Comparison of ENCODE assay signal across 15 cellular contexts in the genomic region with DNA sequence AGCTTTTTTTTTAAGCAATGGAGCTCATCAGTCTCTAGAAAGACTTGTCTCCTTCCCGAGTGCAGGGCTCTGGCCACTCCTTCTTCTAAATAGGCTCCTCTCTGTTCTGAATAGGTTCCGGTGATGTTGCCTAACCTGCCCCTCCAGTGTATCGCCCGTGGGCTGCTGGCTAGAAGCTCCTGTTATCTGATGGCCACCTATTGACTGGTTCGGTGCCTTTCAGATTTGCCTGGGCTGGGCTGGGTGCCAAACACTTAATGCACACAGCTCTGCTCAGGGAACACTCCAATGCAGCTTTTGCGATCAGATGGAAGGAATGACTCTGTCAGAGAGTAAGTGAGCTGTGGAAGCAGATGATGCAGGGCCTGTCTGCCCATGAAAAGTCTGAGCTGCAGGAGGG.
DNase-seq lines count a peak whose midpoint lies in the region; ATAC-seq, FAIRE-seq and TF ChIP-seq lines count a peak whose summit lies in the region.
"Had no signal": no experiment of that assay in that cellular context is flagged by ENCODE, and none has a peak within 500 bp of the region (broad histone marks: within the 10 kb centered on the region; RNA-seq: fewer than 3 reads in every experiment).

No MANE protein-coding gene starts in this region.

- no peaks in the 10 kb centered on the region for H4K20me1 ChIP-seq in HepG2 (ENCODE audit: insufficient read depth, low read length)

- H3K4me3 Mint-ChIP-seq in stimulated activated naive CD8-positive, alpha-beta T cell treated with anti-CD3 and anti-CD28 coated beads, Interleukin-15, amount 100 ng/mL, for 72 hours = no peak overlapping the region
- H3K4me3 Mint-ChIP-seq: stimulated activated naive B cell treated with anti-CD40 and anti-IgM and Interleukin-4, amounts not matched to agents 10 μg/mL and 1 μg/mL and 100 μg/mL, for 72 hours; T-helper 1 cell treated with Interleukin-12 subunit alpha and Interleukin-12 subunit beta and Interleukin-4 antibody, amounts not matched to agents 30 μg/mL and 1 μg/mL, for 36 hours had no signal

- H3K4me2 ChIP-seq in HepG2 (ENCODE audit: low read depth, low read length) = no peak overlapping the region

- TF ChIP-seq POLR2A in HepG2 (IDR thresholded peaks at IDR 0.05; ENCODE audit: insufficient read depth in 1 of 2, low read depth in 2 of 2, low read length in 2 of 2) (no peak), right lobe of liver (IDR thresholded peaks at IDR 0.05) (no peak), tibial nerve (IDR thresholded peaks at IDR 0.05) (no peak)

- no peak overlapping the region for H3K27ac Mint-ChIP-seq in stimulated activated naive CD8-positive, alpha-beta T cell treated with anti-CD3 and anti-CD28 coated beads, Interleukin-15, amount 100 ng/mL, for 72 hours
- H3K27ac Mint-ChIP-seq: stimulated activated naive B cell treated with anti-CD40 and anti-IgM and Interleukin-4, amounts not matched to agents 10 μg/mL and 1 μg/mL and 100 μg/mL, for 72 hours; T-helper 1 cell treated with Interleukin-12 subunit alpha and Interleukin-12 subunit beta and Interleukin-4 antibody, amounts not matched to agents 30 μg/mL and 1 μg/mL, for 36 hours had no signal

- H3K4me1 ChIP-seq in HepG2 (ENCODE audit: insufficient read depth, low read length) (no peaks in the 10 kb centered on the region), right lobe of liver (no peaks in the 10 kb centered on the region), tibial nerve (no peaks in the 10 kb centered on the region)

- no peak overlapping the region for H3K9ac ChIP-seq in HepG2 (ENCODE audit: insufficient read depth, low read depth, low read length)

- H3K27ac ChIP-seq in HepG2 (ENCODE audit: extremely low read length, insufficient read depth, low read length) = no peak overlapping the region
- no peak overlapping the region for H3K27ac ChIP-seq in right lobe of liver
- H3K27ac ChIP-seq in tibial nerve = no peak overlapping the region

- ATAC-seq in HepG2 = no peak
- ATAC-seq in right lobe of liver = no peak
- ATAC-seq in stimulated activated naive CD8-positive, alpha-beta T cell treated with anti-CD3 and anti-CD28 coated beads, Interleukin-15, amount 100 ng/mL, for 72 hours = no peak
- ATAC-seq in GM21576 (IDR thresholded peaks at IDR 0.05; ENCODE audit: unreplicated experiment) = no peak
- ATAC-seq: stimulated activated naive B cell treated with anti-CD40 and anti-IgM and Interleukin-4, amounts not matched to agents 10 μg/mL and 1 μg/mL and 100 μg/mL, for 72 hours had no signal

- peaks cover 11% of the 10 kb centered on the region for H3K4me1 Mint-ChIP-seq in stimulated activated naive CD8-positive, alpha-beta T cell treated with anti-CD3 and anti-CD28 coated beads, Interleukin-15, amount 100 ng/mL, for 72 hours
- H3K4me1 Mint-ChIP-seq: stimulated activated naive B cell treated with anti-CD40 and anti-IgM and Interleukin-4, amounts not matched to agents 10 μg/mL and 1 μg/mL and 100 μg/mL, for 72 hours had no signal

- H2AFZ ChIP-seq in HepG2 (ENCODE audit: low read length) = no peak overlapping the region

- DNase-seq in HepG2 (ENCODE audit: low spot score) (peak; percentile 10), right lobe of liver (no peak), NCI-H2029 treated with DMSO at 0.1 percent for 48 hours (lab: John Stamatoyannopoulos, UW) (peak; percentile 37), astrocyte of the hippocampus (ENCODE audit: low read depth, low spot score) (peak; percentile 46), ureter (ENCODE audit: low spot score) (peak; percentile 74), tibial nerve (ENCODE audit: low spot score in 2 of 2) (no peak)
- DNase-seq in stimulated activated naive CD8-positive, alpha-beta T cell treated with anti-CD3 and anti-CD28 coated beads, Interleukin-15, amount 100 ng/mL, for 72 hours = no peak
- DNase-seq: activated effector memory CD4-positive, alpha-beta T cell treated with Interleukin-2 at 50 U/mL for 16 hours; occipital lobe; stimulated activated CD4-positive, alpha-beta T cell treated with anti-CD3 and anti-CD28 coated beads, Interleukin-2, amount 100 ng/mL, for 24 hours; stimulated activated naive B cell treated with anti-CD40 and anti-IgM and Interleukin-4, amounts not matched to agents 10 μg/mL and 1 μg/mL and 100 μg/mL, for 72 hours had no signal

- H3K27me3 ChIP-seq in HepG2 (ENCODE audit: control insufficient read depth in 1 of 2, insufficient read depth in 2 of 2, low read length in 2 of 2) = 0 out of 5 replicates have a peak, but pooled peaks cover 0 to 6% of the 10 kb centered on the region in 2 experiments
- no peaks in the 10 kb centered on the region for H3K27me3 ChIP-seq in right lobe of liver
- H3K27me3 ChIP-seq in tibial nerve = no peaks in the 10 kb centered on the region

- H3K27me3 Mint-ChIP-seq in stimulated activated naive CD8-positive, alpha-beta T cell treated with anti-CD3 and anti-CD28 coated beads, Interleukin-15, amount 100 ng/mL, for 72 hours = no peaks in the 10 kb centered on the region
- H3K27me3 Mint-ChIP-seq: stimulated activated naive B cell treated with anti-CD40 and anti-IgM and Interleukin-4, amounts not matched to agents 10 μg/mL and 1 μg/mL and 100 μg/mL, for 72 hours had no signal

- no peak for TF ChIP-seq RAD21 in HepG2 (CRISPR knock-in tag; IDR thresholded peaks at IDR 0.05)

- TF ChIP-seq CTCF in HepG2 (CRISPR knock-in tag; IDR thresholded peaks at IDR 0.05) (no peak), right lobe of liver (IDR thresholded peaks at IDR 0.05) (no peak), tibial nerve (IDR thresholded peaks at IDR 0.05) (no peak)

- no peak for FAIRE-seq in HepG2 (lab: Jason Lieb, UNC)
- FAIRE-seq: endothelial cell of umbilical vein had no signal

- intact Hi-C loops in HepG2 (cut with micrococcal nuclease; ENCODE audit: unreplicated experiment) = no loop called here
- intact Hi-C loops in right lobe of liver (cut with DNase I) = no loop called here

- H3K9me3 Mint-ChIP-seq in stimulated activated naive CD8-positive, alpha-beta T cell treated with anti-CD3 and anti-CD28 coated beads, Interleukin-15, amount 100 ng/mL, for 72 hours = no peaks in the 10 kb centered on the region
- H3K9me3 Mint-ChIP-seq: stimulated activated naive B cell treated with anti-CD40 and anti-IgM and Interleukin-4, amounts not matched to agents 10 μg/mL and 1 μg/mL and 100 μg/mL, for 72 hours; T-helper 1 cell treated with Interleukin-12 subunit alpha and Interleukin-12 subunit beta and Interleukin-4 antibody, amounts not matched to agents 30 μg/mL and 1 μg/mL, for 36 hours had no signal

- no peaks in the 10 kb centered on the region for H3K79me2 ChIP-seq in HepG2 (ENCODE audit: insufficient read depth, low read length)

- CTCF ChIA-PET in HepG2 (lab: Yijun Ruan, JAX; ENCODE audit: low intra/inter-chr PET ratio, low total read pairs) = no interaction called here

- H3K9me3 ChIP-seq in HepG2 (ENCODE audit: low read length) (no peaks in the 10 kb centered on the region), right lobe of liver (no peaks in the 10 kb centered on the region), tibial nerve (no peaks in the 10 kb centered on the region)

- BruUV-seq in HepG2 (replicated peaks; lab: Mats Ljungman, UMichigan) = no TSS peak

- no peak for TF ChIP-seq EP300 in HepG2 (IDR thresholded peaks at IDR 0.05; ENCODE audit: low read depth in 2 of 2, low read length in 2 of 2)
- TF ChIP-seq EP300 in HepG2 (CRISPR knock-in tag; IDR thresholded peaks at IDR 0.05; ENCODE audit: borderline replicate concordance) = no peak
- TF ChIP-seq EP300 in tibial nerve (IDR thresholded peaks at IDR 0.05) = no peak

- WGBS in HepG2 (ENCODE audit: low lambda C conversion rate) = 0% methylated on average over 3 of the region's 6 CpGs
- WGBS in right lobe of liver (ENCODE audit: insufficient coverage, low coverage, low lambda C conversion rate, missing lambda C conversion rate) = 34% methylated on average over 5 of the region's 6 CpGs
- WGBS in tibial nerve, 2 donors = 74 to 81% methylated on average over 6 of the region's 6 CpGs

- POLR2A ChIA-PET in HepG2 (lab: Yijun Ruan, JAX) = no interaction called here

- H3K4me3 ChIP-seq in HepG2 (replicated peaks in 1 of 3; ENCODE audit: insufficient read depth in 1 of 3, low read depth in 2 of 3, low read length in 3 of 3) (no peak overlapping the region), right lobe of liver (no peak overlapping the region), tibial nerve (no peak overlapping the region)
- H3K4me3 ChIP-seq: lung had no signal

- H3K36me3 ChIP-seq in HepG2 (replicated peaks in 1 of 2; ENCODE audit: control insufficient read depth in 1 of 2, insufficient read depth in 2 of 2, low read length in 2 of 2) (no peaks in the 10 kb centered on the region), right lobe of liver (no peaks in the 10 kb centered on the region), tibial nerve (peaks cover 0 to 16% (median 0%) of the 10 kb centered on the region in 3 donors)

- in situ Hi-C loops in HepG2 (cut with HindIII; ENCODE audit: extremely low pct_ligation_motif_present, low pct_unique_long_range_greater_than_20kb) = no loop called here

TF ChIP-seq in HepG2, 621 proteins besides CTCF, POLR2A, EP300 and RAD21 (continues in another document):
- TF ChIP-seq IKZF1 (IDR thresholded peaks at IDR 0.05) (no peak), TRIM24 (CRISPR knock-in tag; IDR thresholded peaks at IDR 0.05) (no peak)
- TF ChIP-seq, protein P1, sequence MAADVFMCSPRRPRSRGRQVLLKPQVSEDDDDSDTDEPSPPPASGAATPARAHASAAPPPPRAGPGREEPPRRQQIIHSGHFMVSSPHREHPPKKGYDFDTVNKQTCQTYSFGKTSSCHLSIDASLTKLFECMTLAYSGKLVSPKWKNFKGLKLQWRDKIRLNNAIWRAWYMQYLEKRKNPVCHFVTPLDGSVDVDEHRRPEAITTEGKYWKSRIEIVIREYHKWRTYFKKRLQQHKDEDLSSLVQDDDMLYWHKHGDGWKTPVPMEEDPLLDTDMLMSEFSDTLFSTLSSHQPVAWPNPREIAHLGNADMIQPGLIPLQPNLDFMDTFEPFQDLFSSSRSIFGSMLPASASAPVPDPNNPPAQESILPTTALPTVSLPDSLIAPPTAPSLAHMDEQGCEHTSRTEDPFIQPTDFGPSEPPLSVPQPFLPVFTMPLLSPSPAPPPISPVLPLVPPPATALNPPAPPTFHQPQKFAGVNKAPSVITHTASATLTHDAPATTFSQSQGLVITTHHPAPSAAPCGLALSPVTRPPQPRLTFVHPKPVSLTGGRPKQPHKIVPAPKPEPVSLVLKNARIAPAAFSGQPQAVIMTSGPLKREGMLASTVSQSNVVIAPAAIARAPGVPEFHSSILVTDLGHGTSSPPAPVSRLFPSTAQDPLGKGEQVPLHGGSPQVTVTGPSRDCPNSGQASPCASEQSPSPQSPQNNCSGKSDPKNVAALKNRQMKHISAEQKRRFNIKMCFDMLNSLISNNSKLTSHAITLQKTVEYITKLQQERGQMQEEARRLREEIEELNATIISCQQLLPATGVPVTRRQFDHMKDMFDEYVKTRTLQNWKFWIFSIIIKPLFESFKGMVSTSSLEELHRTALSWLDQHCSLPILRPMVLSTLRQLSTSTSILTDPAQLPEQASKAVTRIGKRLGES (CRISPR knock-in tag; IDR thresholded peaks at IDR 0.05; ENCODE audit: borderline replicate concordance) = no peak

Comparison
In these comparisons a context has a peak if more than half of its experiments do, and no peak if none do; other contexts are left out.
1. DNase-seq: peak in HepG2 (single experiment), NCI-H2029 treated with DMSO at 0.1 percent for 48 hours (single experiment), astrocyte of the hippocampus (single experiment) and ureter (single experiment); none in right lobe of liver (0 of 3), stimulated activated naive CD8-positive, alpha-beta T cell treated with anti-CD3 and anti-CD28 coated beads, Interleukin-15, amount 100 ng/mL, for 72 hours (0 of 2) and tibial nerve (0 of 2).